ENCODE assay signal across 15 cellular contexts in genomic region chr19:42942187-42942789, GRCh38. TPM values are rescaled to one million over a fixed set of nuclear protein-coding genes. Genes with fewer than 3 reads are reported as not detected.
DNase-seq lines count a peak whose midpoint lies in the region; ATAC-seq, FAIRE-seq and TF ChIP-seq lines count a peak whose summit lies in the region.
"Had no signal": no experiment of that assay in that cellular context is flagged by ENCODE, and none has a peak within 500 bp of the region (broad histone marks: within the 10 kb centered on the region; RNA-seq: fewer than 3 reads in every experiment).

No MANE protein-coding gene starts in this region.

- H3K79me2 ChIP-seq in Loucy (ENCODE audit: insufficient read depth, low read length) (no peaks in the 10 kb centered on the region), K562 (ENCODE audit: control insufficient read depth, insufficient read depth, low read length) (no peaks in the 10 kb centered on the region)

- POLR2A ChIA-PET in activated CD4-positive, alpha-beta T cell treated with anti-CD3 and anti-CD28 coated beads for 36 hours (lab: Charles Lee): no interaction called here
- POLR2A ChIA-PET in K562 (lab: Yijun Ruan, JAX): no interaction called here
- POLR2A ChIA-PET in naive thymus-derived CD8-positive, alpha-beta T cell (lab: Charles Lee): no interaction called here

- H3K27ac ChIP-seq in K562 (ENCODE audit: extremely low read depth, low read depth, low read length): no peak overlapping the region
- H3K27ac ChIP-seq: BLaER1 treated with 17β-estradiol and CSF1 and Interleukin-3, amounts not matched to agents 10 nM and 100 nM; gastroesophageal sphincter; skin epidermis had no signal

- H3K36me3 ChIP-seq in Loucy (ENCODE audit: insufficient read depth, low read length) (no peaks in the 10 kb centered on the region), K562 (ENCODE audit: control insufficient read depth, insufficient read depth, low read length) (no peaks in the 10 kb centered on the region)
- H3K36me3 ChIP-seq: BLaER1 treated with 17β-estradiol and CSF1 and Interleukin-3, amounts not matched to agents 10 nM and 100 nM; gastroesophageal sphincter had no signal

- H4K20me1 ChIP-seq in Loucy (ENCODE audit: insufficient read depth, low read length, poor library complexity, severe bottlenecking) (no peaks in the 10 kb centered on the region), K562 (replicated peaks; ENCODE audit: control insufficient read depth, insufficient read depth, low read length) (no peaks in the 10 kb centered on the region)
- H4K20me1 ChIP-seq: BLaER1 treated with 17β-estradiol and CSF1 and Interleukin-3, amounts not matched to agents 10 nM and 100 nM had no signal

- WGBS in K562 (ENCODE audit: insufficient coverage, low coverage, missing lambda C conversion rate): 1% methylated on average over 13 of the region's 13 CpGs

- no peak for ATAC-seq in activated CD4-positive, alpha-beta T cell treated with anti-CD3 and anti-CD28 coated beads for 36 hours
- ATAC-seq in K562: no peak
- no peak for ATAC-seq in naive thymus-derived CD8-positive, alpha-beta T cell
- ATAC-seq: gastroesophageal sphincter; stimulated activated memory B cell treated with anti-CD40 and anti-IgM and Interleukin-4, amounts not matched to agents 10 μg/mL and 1 μg/mL and 100 μg/mL, for 72 hours had no signal

- H3F3A ChIP-seq in Loucy (ENCODE audit: low read depth): no peaks in the 10 kb centered on the region

- H3K9me3 ChIP-seq in Loucy (ENCODE audit: insufficient read depth, low read depth, low read length): no peaks in the 10 kb centered on the region
- H3K9me3 ChIP-seq in K562 (replicated peaks; ENCODE audit: control insufficient read depth, insufficient read depth, low read depth, low read length): no peaks in the 10 kb centered on the region
- H3K9me3 ChIP-seq: gastroesophageal sphincter had no signal

- H3K4me1 ChIP-seq in Loucy (ENCODE audit: insufficient read depth, low read length, poor library complexity, severe bottlenecking) (no peaks in the 10 kb centered on the region), K562 (replicated peaks in 1 of 2; ENCODE audit: control insufficient read depth in 2 of 2, insufficient read depth in 2 of 2, low read length in 2 of 2) (no peaks in the 10 kb centered on the region)
- H3K4me1 ChIP-seq: gastroesophageal sphincter had no signal

- intact Hi-C loops in activated CD4-positive, alpha-beta T cell treated with anti-CD3 and anti-CD28 coated beads for 36 hours (cut with DNase I, micrococcal nuclease): no loop called here
- intact Hi-C loops in K562 (cut with micrococcal nuclease): no loop called here

- H3K4me3 ChIP-seq in Loucy (ENCODE audit: low read length, poor library complexity, severe bottlenecking) (no peak overlapping the region), K562 (no peak overlapping the region), retinal pigment epithelial cell (ENCODE audit: low read length) (no peak overlapping the region)
- H3K4me3 ChIP-seq: BLaER1 treated with 17β-estradiol and CSF1 and Interleukin-3, amounts not matched to agents 10 nM and 100 nM; gastroesophageal sphincter; skin epidermis had no signal

- H3K9ac ChIP-seq in Loucy (ENCODE audit: low read depth, low read length, poor library complexity, severe bottlenecking) (no peak overlapping the region), K562 (ENCODE audit: insufficient read depth in 1 of 2, low read depth in 2 of 2, low read length in 2 of 2) (no peak overlapping the region)
- H3K9ac ChIP-seq: BLaER1 treated with 17β-estradiol and CSF1 and Interleukin-3, amounts not matched to agents 10 nM and 100 nM had no signal

- CTCF ChIA-PET in activated CD4-positive, alpha-beta T cell treated with anti-CD3 and anti-CD28 coated beads for 36 hours (lab: Charles Lee): no interaction called here
- CTCF ChIA-PET in K562 (lab: Yijun Ruan, JAX; ENCODE audit: low intra/inter-chr PET ratio): no interaction called here

- DNase-seq in activated CD4-positive, alpha-beta T cell treated with anti-CD3 and anti-CD28 coated beads for 36 hours: peak; percentile 18
- DNase-seq in activated CD4-positive, alpha-beta T cell treated with anti-CD3 and anti-CD28 coated beads, Interleukin-2, amount 50 U/mL, for 1 hour: no peak
- DNase-seq in K562 (ENCODE audit: extremely low read depth in 1 of 4, low spot score in 3 of 4) (peak; percentile 7 to 16 (median 8)), retinal pigment epithelial cell (ENCODE audit: low read depth) (no peak), epidermal melanocyte (ENCODE audit: insufficient read length, low spot score) (no peak), NCI-H187 treated with DMSO at 0.1 percent for 48 hours (lab: John Stamatoyannopoulos, UW) (no peak)
- DNase-seq in naive thymus-derived CD8-positive, alpha-beta T cell: no peak
- DNase-seq: activated CD4-positive, alpha-beta memory T cell treated with anti-CD3 and anti-CD28 coated beads for 36 hours; KG1 had no signal

- no peak overlapping the region for H3K4me3 Mint-ChIP-seq in activated CD4-positive, alpha-beta T cell treated with anti-CD3 and anti-CD28 coated beads for 36 hours
- H3K4me3 Mint-ChIP-seq in naive thymus-derived CD8-positive, alpha-beta T cell: no peak overlapping the region
- H3K4me3 Mint-ChIP-seq: activated CD4-positive, alpha-beta memory T cell treated with anti-CD3 and anti-CD28 coated beads for 36 hours; stimulated activated memory B cell treated with anti-CD40 and anti-IgM and Interleukin-4, amounts not matched to agents 10 μg/mL and 1 μg/mL and 100 μg/mL, for 72 hours had no signal

- peak; percentile 37 for TF ChIP-seq CTCF in Loucy (conservative IDR thresholded peaks at IDR 0.05; ENCODE audit: low read length)
- peak; percentile 20 to 53 (median 32); a peak in 4 of 6 replicates for TF ChIP-seq CTCF in K562 (IDR thresholded peaks at IDR 0.05 in 2 of 3, conservative IDR thresholded peaks at IDR 0.05 in 1 of 3; ENCODE audit: insufficient read depth in 2 of 3, low read depth in 1 of 3, low read length in 3 of 3)
- peak; percentile 64 for TF ChIP-seq CTCF in retinal pigment epithelial cell (conservative IDR thresholded peaks at IDR 0.05; ENCODE audit: low read depth, low read length)

- peaks cover 9% of the 10 kb centered on the region for H3K27me3 Mint-ChIP-seq in activated CD4-positive, alpha-beta T cell treated with anti-CD3 and anti-CD28 coated beads for 36 hours
- peaks cover 19 to 48% (median 28%) of the 10 kb centered on the region in 5 donors for H3K27me3 Mint-ChIP-seq in naive thymus-derived CD8-positive, alpha-beta T cell

- no peak overlapping the region for H3K27ac Mint-ChIP-seq in activated CD4-positive, alpha-beta T cell treated with anti-CD3 and anti-CD28 coated beads for 36 hours
- no peak overlapping the region for H3K27ac Mint-ChIP-seq in naive thymus-derived CD8-positive, alpha-beta T cell
- H3K27ac Mint-ChIP-seq: activated CD4-positive, alpha-beta memory T cell treated with anti-CD3 and anti-CD28 coated beads for 36 hours; stimulated activated memory B cell treated with anti-CD40 and anti-IgM and Interleukin-4, amounts not matched to agents 10 μg/mL and 1 μg/mL and 100 μg/mL, for 72 hours had no signal

- H2AFZ ChIP-seq in Loucy (ENCODE audit: low read length) (no peak overlapping the region), K562 (ENCODE audit: low read depth, low read length) (no peak overlapping the region)

- TF ChIP-seq POLR2A in K562 (conservative IDR thresholded peaks at IDR 0.05): no peak

- H3K4me1 Mint-ChIP-seq in activated CD4-positive, alpha-beta T cell treated with anti-CD3 and anti-CD28 coated beads for 36 hours: no peaks in the 10 kb centered on the region
- H3K4me1 Mint-ChIP-seq in naive thymus-derived CD8-positive, alpha-beta T cell: peaks cover 0 to 2% (median 0%) of the 10 kb centered on the region in 4 donors
- H3K4me1 Mint-ChIP-seq: stimulated activated memory B cell treated with anti-CD40 and anti-IgM and Interleukin-4, amounts not matched to agents 10 μg/mL and 1 μg/mL and 100 μg/mL, for 72 hours had no signal

- no peak for TF ChIP-seq RAD21 in K562 (CRISPR knock-in tag; conservative IDR thresholded peaks at IDR 0.05 in 1 of 2, IDR thresholded peaks at IDR 0.05 in 1 of 2)

- H3K27me3 ChIP-seq in Loucy (ENCODE audit: insufficient read depth, low read length, poor library complexity, severe bottlenecking) (no peaks in the 10 kb centered on the region), K562 (ENCODE audit: control insufficient read depth in 2 of 2, insufficient read depth in 2 of 2, low read length in 2 of 2) (no peaks in the 10 kb centered on the region)
- H3K27me3 ChIP-seq: BLaER1 treated with 17β-estradiol and CSF1 and Interleukin-3, amounts not matched to agents 10 nM and 100 nM had no signal

- H3K4me2 ChIP-seq in Loucy (ENCODE audit: low read depth, low read length, poor library complexity, severe bottlenecking): no peak overlapping the region
- H3K4me2 ChIP-seq in K562 (ENCODE audit: insufficient read depth, low read length): no peak overlapping the region

- no peak for TF ChIP-seq EP300 in K562 (IDR thresholded peaks at IDR 0.05; ENCODE audit: low read length)

- H3K9me3 Mint-ChIP-seq in activated CD4-positive, alpha-beta T cell treated with anti-CD3 and anti-CD28 coated beads for 36 hours (ENCODE audit: low read depth): no peaks in the 10 kb centered on the region
- H3K9me3 Mint-ChIP-seq in naive thymus-derived CD8-positive, alpha-beta T cell: no peaks in the 10 kb centered on the region
- H3K9me3 Mint-ChIP-seq: activated CD4-positive, alpha-beta memory T cell treated with anti-CD3 and anti-CD28 coated beads for 36 hours had no signal

- H3K9me1 ChIP-seq in K562 (ENCODE audit: control insufficient read depth, insufficient read depth, low read length): no peaks in the 10 kb centered on the region

- no TSS peak for BruUV-seq in K562 (replicated peaks; lab: Mats Ljungman, UMichigan)

- FAIRE-seq in K562 (lab: Jason Lieb, UNC): no peak
- FAIRE-seq: RCC 7860 had no signal

- no peaks in the 10 kb centered on the region for H3K36me3 Mint-ChIP-seq in activated CD4-positive, alpha-beta T cell treated with anti-CD3 and anti-CD28 coated beads for 36 hours (ENCODE audit: low read depth)
- H3K36me3 Mint-ChIP-seq in naive thymus-derived CD8-positive, alpha-beta T cell: no peaks in the 10 kb centered on the region
- H3K36me3 Mint-ChIP-seq: activated CD4-positive, alpha-beta memory T cell treated with anti-CD3 and anti-CD28 coated beads for 36 hours; stimulated activated memory B cell treated with anti-CD40 and anti-IgM and Interleukin-4, amounts not matched to agents 10 μg/mL and 1 μg/mL and 100 μg/mL, for 72 hours had no signal

- H3K9me2 ChIP-seq in Loucy (replicated peaks; ENCODE audit: low read depth, low read length): no peaks in the 10 kb centered on the region

- in situ Hi-C loops in K562 (cut with MboI): no loop called here

RNA-seq across cellular contexts. Expression of gene PSG7, which starts 5.3 kb away (rescaled TPM):
- total RNA-seq in activated CD4-positive, alpha-beta T cell treated with anti-CD3 and anti-CD28 coated beads for 36 hours: not detected
- total RNA-seq in K562 (2011; cell fraction: chromatin; rRNA removed; ENCODE audit: low replicate concordance): not detected in 2 replicates
- not detected in 2 replicates for total RNA-seq in K562 (2011; cell fraction: nucleolus; rRNA removed)
- total RNA-seq in K562 (2011; cell fraction: nucleoplasm; rRNA removed): not detected in 2 replicates
- total RNA-seq in K562 (2014; rRNA removed) (not detected in 2 replicates), K562 (2014; rRNA removed; fragmentation: Illumina TruSeq; extraction: Trizol) (not detected in 2 replicates), K562 (2015; rRNA removed; fragmentation: Illumina TruSeq; extraction: Trizol) (not detected in 2 replicates), K562 (2021) (not detected in 2 replicates)
- polyA plus RNA-seq in K562 (2011; rRNA removed) (not detected in 2 replicates), K562 (2014; fragmentation: Illumina TruSeq; extraction: Trizol) (not detected in 2 replicates), K562 (2014; fragmentation: Nextera tagmentation; extraction: Ambion mirVana) (not detected), K562 (2014; rRNA removed) (not detected in 2 replicates)
- not detected in 2 replicates for polyA plus RNA-seq in K562 (2011; cell fraction: cytosol; rRNA removed)
- polyA plus RNA-seq in K562 (2011; cell fraction: nucleus; rRNA removed): not detected in 2 replicates
- not detected in 2 replicates for polyA plus RNA-seq in K562 (2012)
- polyA minus RNA-seq in K562 (2011; rRNA and poly(A)+ RNA removed): not detected in 2 replicates
- polyA minus RNA-seq in K562 (2011; cell fraction: cytosol; rRNA and poly(A)+ RNA removed): not detected in 2 replicates
- polyA minus RNA-seq in K562 (2011; cell fraction: nucleus; rRNA and poly(A)+ RNA removed): not detected in 2 replicates
- not detected for total RNA-seq in naive thymus-derived CD8-positive, alpha-beta T cell
- not detected for polyA plus RNA-seq in naive thymus-derived CD8-positive, alpha-beta T cell
- total RNA-seq: activated CD4-positive, alpha-beta memory T cell treated with anti-CD3 and anti-CD28 coated beads for 36 hours had no signal

RNA-seq across cellular contexts. Expression of gene PSG6, which starts 24.6 kb away (rescaled TPM):
- not detected for total RNA-seq in activated CD4-positive, alpha-beta T cell treated with anti-CD3 and anti-CD28 coated beads for 36 hours
- not detected in 2 replicates for total RNA-seq in K562 (2011; cell fraction: chromatin; rRNA removed; ENCODE audit: low replicate concordance)
- total RNA-seq in K562 (2011; cell fraction: nucleolus; rRNA removed): not detected in 2 replicates
- total RNA-seq in K562 (2011; cell fraction: nucleoplasm; rRNA removed): not detected in 2 replicates
- not detected in 2 replicates for total RNA-seq in K562 (2014; rRNA removed)
- not detected in 2 replicates for total RNA-seq in K562 (2014; rRNA removed; fragmentation: Illumina TruSeq; extraction: Trizol)
- total RNA-seq in K562 (2015; rRNA removed; fragmentation: Illumina TruSeq; extraction: Trizol): not detected in 2 replicates
- not detected in 2 replicates for total RNA-seq in K562 (2021)
- polyA plus RNA-seq in K562 (2011; rRNA removed): not detected in 2 replicates
- not detected in 2 replicates for polyA plus RNA-seq in K562 (2011; cell fraction: cytosol; rRNA removed)
- polyA plus RNA-seq in K562 (2011; cell fraction: nucleus; rRNA removed): not detected in 2 replicates
- polyA plus RNA-seq in K562 (2012): not detected in 2 replicates
- not detected in 2 replicates for polyA plus RNA-seq in K562 (2014; fragmentation: Illumina TruSeq; extraction: Trizol)
- not detected for polyA plus RNA-seq in K562 (2014; fragmentation: Nextera tagmentation; extraction: Ambion mirVana)
- not detected in 2 replicates for polyA plus RNA-seq in K562 (2014; rRNA removed)
- polyA minus RNA-seq in K562 (2011; rRNA and poly(A)+ RNA removed): not detected in 2 replicates
- not detected in 2 replicates for polyA minus RNA-seq in K562 (2011; cell fraction: cytosol; rRNA and poly(A)+ RNA removed)
- polyA minus RNA-seq in K562 (2011; cell fraction: nucleus; rRNA and poly(A)+ RNA removed): not detected in 2 replicates
- total RNA-seq in naive thymus-derived CD8-positive, alpha-beta T cell: not detected
- polyA plus RNA-seq in naive thymus-derived CD8-positive, alpha-beta T cell: not detected
- total RNA-seq: activated CD4-positive, alpha-beta memory T cell treated with anti-CD3 and anti-CD28 coated beads for 36 hours; gastroesophageal sphincter had no signal

Comparison
In these comparisons a context has a peak if more than half of its experiments do, and no peak if none do; other contexts are left out.
1. DNase-seq: peak in activated CD4-positive, alpha-beta T cell treated with anti-CD3 and anti-CD28 coated beads for 36 hours (single experiment) and K562 (4 of 4); none in activated CD4-positive, alpha-beta T cell treated with anti-CD3 and anti-CD28 coated beads, Interleukin-2, amount 50 U/mL, for 1 hour (single experiment), retinal pigment epithelial cell (single experiment), epidermal melanocyte (single experiment), naive thymus-derived CD8-positive, alpha-beta T cell (0 of 10) and NCI-H187 treated with DMSO at 0.1 percent for 48 hours (single experiment).
2. Peak in every context shown above with its lines, with median percentiles within 50 percentile points of each other: CTCF ChIP-seq.